ENCODE assay signal across 1 cellular context in genomic region chr2:234998404-234999211, GRCh38.
TF ChIP-seq lines count a peak whose summit lies in the region.

No MANE protein-coding gene starts in this region.

TF ChIP-seq in HepG2, 621 proteins besides CTCF, POLR2A, EP300 and RAD21 (continued from another document and continues in another):
- TF ChIP-seq HIC2 (CRISPR knock-in tag; IDR thresholded peaks at IDR 0.05; ENCODE audit: low read depth) (peak; percentile 58; the same call in 1 of the 2 replicates), ZBTB38 (CRISPR knock-in tag; IDR thresholded peaks at IDR 0.05) (peak; percentile 74), JARID2 (CRISPR knock-in tag; IDR thresholded peaks at IDR 0.05; ENCODE audit: insufficient replicate concordance) (no peak), ZNF75D (CRISPR knock-in tag; IDR thresholded peaks at IDR 0.05; ENCODE audit: borderline replicate concordance) (no peak), NFYC (CRISPR knock-in tag; IDR thresholded peaks at IDR 0.05) (no peak; the same call in 1 of the 2 replicates), ZNF83 (CRISPR knock-in tag; IDR thresholded peaks at IDR 0.05; ENCODE audit: borderline replicate concordance) (no peak), ZNF644 (CRISPR knock-in tag; IDR thresholded peaks at IDR 0.05; ENCODE audit: low read depth) (peak; percentile 61), ARID5B (CRISPR knock-in tag; IDR thresholded peaks at IDR 0.05) (peak; percentile 61), ZNF772 (CRISPR knock-in tag; IDR thresholded peaks at IDR 0.05) (no peak), RAD51 (IDR thresholded peaks at IDR 0.05; ENCODE audit: borderline replicate concordance) (no peak), ZNF503 (CRISPR knock-in tag; IDR thresholded peaks at IDR 0.05) (no peak), CREB1 (IDR thresholded peaks at IDR 0.05) (peak; percentile 85), CREB1 (CRISPR knock-in tag; IDR thresholded peaks at IDR 0.05) (peak; percentile 44), FIP1L1 (IDR thresholded peaks at IDR 0.05; ENCODE audit: borderline replicate concordance, insufficient read depth, low read depth, low read length) (no peak), STAT5B (CRISPR knock-in tag; IDR thresholded peaks at IDR 0.05) (no peak), ZNF747 (CRISPR knock-in tag; IDR thresholded peaks at IDR 0.05; ENCODE audit: borderline replicate concordance) (no peak), FOXO1 (CRISPR knock-in tag; IDR thresholded peaks at IDR 0.05) (peak; percentile 33; the same call in 1 of the 2 replicates), ZNF337 (CRISPR knock-in tag; IDR thresholded peaks at IDR 0.05; ENCODE audit: borderline replicate concordance, low read depth) (peak; percentile 77; the same call in 1 of the 2 replicates), TRAFD1 (CRISPR knock-in tag; IDR thresholded peaks at IDR 0.05; ENCODE audit: borderline replicate concordance) (no peak), HOXD1 (CRISPR knock-in tag; IDR thresholded peaks at IDR 0.05) (no peak), ZNF580 (CRISPR knock-in tag; IDR thresholded peaks at IDR 0.05; ENCODE audit: borderline replicate concordance, low read depth) (no peak), HNRNPL (IDR thresholded peaks at IDR 0.05; ENCODE audit: low read depth, low read length) (no peak), ATF1 (CRISPR knock-in tag; IDR thresholded peaks at IDR 0.05) (no peak), ZNF878 (CRISPR knock-in tag; IDR thresholded peaks at IDR 0.05) (no peak), HDAC6 (IDR thresholded peaks at IDR 0.05; ENCODE audit: low read depth, low read length) (no peak), TFDP2 (CRISPR knock-in tag; IDR thresholded peaks at IDR 0.05) (peak; percentile 44), ZNF724P (CRISPR knock-in tag; IDR thresholded peaks at IDR 0.05; ENCODE audit: borderline replicate concordance) (no peak), PCBP1 (IDR thresholded peaks at IDR 0.05; ENCODE audit: borderline replicate concordance, low read depth, low read length) (no peak), U2AF1 (optimal IDR thresholded peaks at IDR 0.05; ENCODE audit: low read depth, low read length) (no peak), PTBP1 (IDR thresholded peaks at IDR 0.05; ENCODE audit: low read depth, low read length, poor library complexity, severe bottlenecking) (no peak), ZNF362 (CRISPR knock-in tag; IDR thresholded peaks at IDR 0.05; ENCODE audit: borderline replicate concordance) (no peak), ZNF34 (CRISPR knock-in tag; IDR thresholded peaks at IDR 0.05; ENCODE audit: borderline replicate concordance) (no peak), ZNF18 (CRISPR knock-in tag; IDR thresholded peaks at IDR 0.05; ENCODE audit: insufficient replicate concordance) (no peak), SNAI1 (CRISPR knock-in tag; IDR thresholded peaks at IDR 0.05; ENCODE audit: borderline replicate concordance) (no peak), ZNF121 (CRISPR knock-in tag; IDR thresholded peaks at IDR 0.05) (no peak), HNF1B (CRISPR knock-in tag; IDR thresholded peaks at IDR 0.05) (no peak; the same call in 1 of the 2 replicates), ZNF704 (CRISPR knock-in tag; IDR thresholded peaks at IDR 0.05; ENCODE audit: borderline replicate concordance) (no peak), ZBTB3 (CRISPR knock-in tag; IDR thresholded peaks at IDR 0.05; ENCODE audit: borderline replicate concordance, low read depth) (peak; percentile 32; the same call in 1 of the 2 replicates), ZBTB8A (CRISPR knock-in tag; IDR thresholded peaks at IDR 0.05; ENCODE audit: borderline replicate concordance, low read depth) (no peak), ZNF354B (CRISPR knock-in tag; IDR thresholded peaks at IDR 0.05) (no peak), KLF16 (CRISPR knock-in tag; IDR thresholded peaks at IDR 0.05) (peak in 1 of 2 experiments; percentile 38; a peak in 1 of 4 replicates), NR2F6 (IDR thresholded peaks at IDR 0.05) (peak; percentile 72), NR2F6 (CRISPR knock-in tag; IDR thresholded peaks at IDR 0.05) (peak; percentile 48), ZNF230 (CRISPR knock-in tag; IDR thresholded peaks at IDR 0.05) (0 out of 2 replicates have a peak, but pooled peaks have one; percentile 28), NPAS2 (CRISPR knock-in tag; IDR thresholded peaks at IDR 0.05; ENCODE audit: borderline replicate concordance) (no peak), NFATC3 (CRISPR knock-in tag; IDR thresholded peaks at IDR 0.05) (0 out of 2 replicates have a peak, but pooled peaks have one; percentile 76), TFDP1 (CRISPR knock-in tag; IDR thresholded peaks at IDR 0.05; ENCODE audit: borderline replicate concordance) (peak; percentile 20; the same call in 1 of the 2 replicates), TMF1 (CRISPR knock-in tag; IDR thresholded peaks at IDR 0.05; ENCODE audit: low read depth) (no peak)
